1 cellular context compared by ENCODE assay signal in the genomic region with DNA sequence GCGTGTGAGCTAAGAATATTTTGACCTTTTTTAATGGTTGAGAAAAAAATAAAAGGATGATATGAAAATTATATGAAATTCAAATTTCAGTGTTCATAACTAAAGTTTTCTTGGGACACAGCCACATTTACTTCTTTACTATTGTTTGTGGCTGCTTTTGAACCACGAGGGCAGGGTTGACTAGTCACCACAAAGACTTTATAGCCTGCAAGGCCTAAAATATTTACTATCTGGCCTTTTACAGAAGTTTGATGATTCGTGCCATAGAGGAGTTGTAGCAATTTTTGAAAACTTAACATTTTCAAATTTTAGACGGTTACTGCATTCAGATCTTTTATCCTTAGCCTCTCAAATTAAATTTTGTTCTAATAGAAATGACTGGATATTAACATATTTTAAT.
TF ChIP-seq lines count a peak whose summit lies in the region.

No MANE protein-coding gene starts in this region.

TF ChIP-seq in K562, 482 proteins besides CTCF, POLR2A, EP300 and RAD21:
- no peak for TF ChIP-seq NCOA1 (IDR thresholded peaks at IDR 0.05; ENCODE audit: low read depth)
- TF ChIP-seq PTTG1 (tag; IDR thresholded peaks at IDR 0.05; ENCODE audit: low read depth), result no peak
- no peak for TF ChIP-seq RBM25 (IDR thresholded peaks at IDR 0.05; ENCODE audit: low read depth, low read length, severe bottlenecking)
- no peak for TF ChIP-seq SMC3 (conservative IDR thresholded peaks at IDR 0.05; ENCODE audit: insufficient read depth, low read depth, low read length)
- TF ChIP-seq HDAC3 (IDR thresholded peaks at IDR 0.05; ENCODE audit: borderline replicate concordance, partially characterized antibody), result no peak
- TF ChIP-seq FOSL1 (tag; conservative IDR thresholded peaks at IDR 0.05), result 0 out of 2 replicates have a peak, but pooled peaks have one; percentile 13
- peak; percentile 71; the same call in 1 of the 2 replicates for TF ChIP-seq HMBOX1 (IDR thresholded peaks at IDR 0.05)
TF ChIP-seq in K562: peak in this region for 2.
